In the genomic region with DNA sequence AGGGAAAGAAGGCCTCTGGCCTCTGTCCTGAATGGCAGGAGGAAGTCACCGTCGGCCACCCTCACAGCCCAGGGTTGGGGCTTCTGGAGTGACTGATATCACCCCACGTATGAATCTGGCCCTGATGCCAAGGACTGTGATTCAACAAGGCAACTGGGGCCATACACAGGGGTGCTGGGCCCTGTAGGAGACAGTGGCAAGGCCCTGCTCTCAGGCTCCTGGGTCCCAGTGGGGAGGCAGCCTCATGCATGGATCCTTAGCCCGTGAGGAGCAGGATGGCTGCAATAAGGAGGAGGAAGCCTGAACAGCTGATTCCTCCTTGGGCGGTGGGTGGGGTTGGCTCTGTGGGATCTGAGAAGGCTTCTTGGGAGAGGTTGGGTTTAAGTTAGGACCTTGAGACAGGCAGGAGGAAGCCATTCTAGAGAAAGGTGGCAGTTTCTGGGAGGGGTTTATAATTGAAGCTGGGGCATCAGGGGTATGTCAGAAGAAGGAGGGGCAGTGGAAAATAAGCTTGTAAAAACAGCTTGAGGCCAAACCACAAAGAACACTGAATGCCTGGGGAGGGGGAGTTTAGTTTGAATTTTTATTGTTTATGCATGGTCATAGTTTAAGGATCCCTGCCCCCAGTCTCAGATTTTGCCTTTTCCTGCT, we compare ENCODE assay signal across 2 cellular contexts.
TF ChIP-seq lines count a peak whose summit lies in the region.

No MANE protein-coding gene starts in this region.

TF ChIP-seq in A549, 52 proteins besides CTCF, POLR2A, EP300 and RAD21:
- no peak for TF ChIP-seq JUN (IDR thresholded peaks at IDR 0.05)
- TF ChIP-seq EHMT2 (IDR thresholded peaks at IDR 0.05; ENCODE audit: low read depth), result no peak
- TF ChIP-seq, protein P1, sequence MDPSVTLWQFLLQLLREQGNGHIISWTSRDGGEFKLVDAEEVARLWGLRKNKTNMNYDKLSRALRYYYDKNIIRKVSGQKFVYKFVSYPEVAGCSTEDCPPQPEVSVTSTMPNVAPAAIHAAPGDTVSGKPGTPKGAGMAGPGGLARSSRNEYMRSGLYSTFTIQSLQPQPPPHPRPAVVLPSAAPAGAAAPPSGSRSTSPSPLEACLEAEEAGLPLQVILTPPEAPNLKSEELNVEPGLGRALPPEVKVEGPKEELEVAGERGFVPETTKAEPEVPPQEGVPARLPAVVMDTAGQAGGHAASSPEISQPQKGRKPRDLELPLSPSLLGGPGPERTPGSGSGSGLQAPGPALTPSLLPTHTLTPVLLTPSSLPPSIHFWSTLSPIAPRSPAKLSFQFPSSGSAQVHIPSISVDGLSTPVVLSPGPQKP (IDR thresholded peaks at IDR 0.05; ENCODE audit: low read depth, low read length), result no peak

TF ChIP-seq in H1, 55 proteins besides CTCF, POLR2A, EP300 and RAD21:
- no peak for TF ChIP-seq EZH2 (IDR thresholded peaks at IDR 0.05; ENCODE audit: low read depth, low read length, severe bottlenecking)
- no peak for TF ChIP-seq RXRA (IDR thresholded peaks at IDR 0.05; ENCODE audit: insufficient read depth, low read depth, low read length)
- TF ChIP-seq POU5F1 (IDR thresholded peaks at IDR 0.05; ENCODE audit: low read depth, low read length), result no peak
